Comparison of ENCODE assay signal across 11 cellular contexts in genomic region chr2:97653874-97654273, GRCh38.
"Had no signal": no experiment of that assay in that cellular context is flagged by ENCODE, and none has a peak within 500 bp of the region (broad histone marks: within the 10 kb centered on the region; RNA-seq: fewer than 3 reads in every experiment).

No MANE protein-coding gene starts in this region.

- DNase-seq: brain microvascular endothelial cell; endodermal cell; erythroblast; kidney; left ventricle myocardium inferior; mesendoderm; stimulated activated CD4-positive, alpha-beta T cell treated with anti-CD3 and anti-CD28 coated beads, Interleukin-2, amount 100 ng/mL, for 48 hours; stomach; T1000 had no signal

- H3K27ac Mint-ChIP-seq: endodermal cell had no signal

- H3K4me1 Mint-ChIP-seq: endodermal cell, neural crest cell had no signal

- H3K9me3 Mint-ChIP-seq: activated naive CD4-positive, alpha-beta T cell treated with anti-CD3 and anti-CD28 coated beads, Interleukin-2, amount 50 U/mL, for 72 hours had no signal

- H3K4me3 Mint-ChIP-seq: endodermal cell, neural crest cell had no signal
